19 cellular contexts compared by ENCODE assay signal in the genomic region with DNA sequence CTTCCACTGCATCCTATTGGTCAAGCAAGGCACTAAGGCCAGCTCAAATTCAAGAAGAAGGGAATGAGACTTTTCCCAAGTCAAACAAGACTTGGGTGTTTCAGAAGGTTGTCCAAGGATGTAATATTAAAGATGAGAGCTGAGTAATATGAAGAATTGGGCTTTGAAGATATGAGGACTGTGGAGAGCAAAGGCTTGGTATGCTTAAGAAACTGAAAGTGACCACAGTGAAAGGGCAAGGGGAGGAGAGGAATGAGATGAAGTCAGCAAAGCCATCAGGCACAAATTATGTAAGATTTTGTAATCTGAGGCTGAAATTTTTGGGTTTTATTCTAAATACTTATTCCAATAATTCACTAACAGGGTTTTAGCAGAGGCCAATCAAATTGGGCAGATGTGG. TPM values are rescaled to one million over a fixed set of nuclear protein-coding genes. Genes with fewer than 3 reads are reported as not detected.
DNase-seq lines count a peak whose midpoint lies in the region; ATAC-seq and TF ChIP-seq lines count a peak whose summit lies in the region.
"Had no signal": no experiment of that assay in that cellular context is flagged by ENCODE, and none has a peak within 500 bp of the region (broad histone marks: within the 10 kb centered on the region; RNA-seq: fewer than 3 reads in every experiment).

No MANE protein-coding gene starts in this region.

- H3K4me3 Mint-ChIP-seq in MCF 10A (ENCODE audit: unreplicated experiment) = no peak overlapping the region
- H3K4me3 Mint-ChIP-seq in CD4-positive, alpha-beta T cell = no peak overlapping the region
- H3K4me3 Mint-ChIP-seq: naive B cell had no signal

- H3K36me3 ChIP-seq in ascending aorta = no peaks in the 10 kb centered on the region
- H3K36me3 ChIP-seq: BE2C had no signal

- intact Hi-C loops in MCF 10A (cut with micrococcal nuclease) = no loop called here
- intact Hi-C loops in ascending aorta (cut with DNase I) = no loop called here
- intact Hi-C loops in CD4-positive, alpha-beta T cell (cut with DNase I, micrococcal nuclease) = no loop called here

- POLR2A ChIA-PET in MCF 10A (lab: Yijun Ruan, JAX) = no interaction called here
- POLR2A ChIA-PET in CD4-positive, alpha-beta T cell (lab: Charles Lee) = no interaction called here

- no peak overlapping the region for H3K4me3 ChIP-seq in ascending aorta
- H3K4me3 ChIP-seq: K562, SK-N-MC had no signal

- H3K27me3 Mint-ChIP-seq in MCF 10A (ENCODE audit: insufficient read depth, unreplicated experiment) = no peaks in the 10 kb centered on the region
- peaks cover 29% of the 10 kb centered on the region for H3K27me3 Mint-ChIP-seq in CD4-positive, alpha-beta T cell

- no peak for TF ChIP-seq CTCF in VCaP (conservative IDR thresholded peaks at IDR 0.05)
- no peak for TF ChIP-seq CTCF in MCF 10A (IDR thresholded peaks at IDR 0.05; ENCODE audit: unreplicated experiment)
- no peak for TF ChIP-seq CTCF in ascending aorta (IDR thresholded peaks at IDR 0.05)
- TF ChIP-seq CTCF in CD4-positive, alpha-beta T cell (IDR thresholded peaks at IDR 0.05) = no peak

- no peaks in the 10 kb centered on the region for H3K4me1 Mint-ChIP-seq in MCF 10A (ENCODE audit: insufficient read depth, unreplicated experiment)
- H3K4me1 Mint-ChIP-seq in CD4-positive, alpha-beta T cell (ENCODE audit: low read depth) = no peaks in the 10 kb centered on the region
- H3K4me1 Mint-ChIP-seq: naive B cell had no signal

- no peak overlapping the region for H3K27ac Mint-ChIP-seq in MCF 10A (ENCODE audit: low read depth, unreplicated experiment)
- no peak overlapping the region for H3K27ac Mint-ChIP-seq in CD4-positive, alpha-beta T cell
- H3K27ac Mint-ChIP-seq: naive B cell had no signal

- ATAC-seq in GM18519 (IDR thresholded peaks at IDR 0.05; ENCODE audit: low FRiP score, unreplicated experiment) (peak; percentile 69), GM21447 (IDR thresholded peaks at IDR 0.05; ENCODE audit: unreplicated experiment) (peak; percentile 87), HG03066 (IDR thresholded peaks at IDR 0.05; ENCODE audit: low read depth, unreplicated experiment) (peak; percentile 56)
- ATAC-seq in CD4-positive, alpha-beta T cell (ENCODE audit: poor library complexity) = no peak
- ATAC-seq: K562 had no signal

- H3K27ac ChIP-seq in VCaP (peak overlapping the region; percentile 57), ascending aorta (no peak overlapping the region)
- no peak overlapping the region for H3K27ac ChIP-seq in CD4-positive, alpha-beta T cell (ENCODE audit: low read depth, low read length)
- H3K27ac ChIP-seq: SK-N-MC had no signal

- CTCF ChIA-PET in MCF 10A (lab: Yijun Ruan, JAX) = no interaction called here
- CTCF ChIA-PET in CD4-positive, alpha-beta T cell (lab: Charles Lee) = no interaction called here

- DNase-seq in MCF 10A (ENCODE audit: unreplicated experiment) (no peak), ascending aorta (ENCODE audit: low spot score in 2 of 2) (no peak), Kasumi-1 (lab: John Stamatoyannopoulos, UW) (no peak)
- no peak for DNase-seq in CD4-positive, alpha-beta T cell
- DNase-seq: activated CD4-positive, CD25-positive, alpha-beta regulatory T cell; activated T-cell treated with anti-CD3 and anti-CD28 coated beads, Interleukin-2, amount 50 U/mL, for 1 hour; BE2C; effector memory CD4-positive, alpha-beta T cell; EL; naive B cell; NCI-H2107 had no signal

- no TSS peak for BruUV-seq in MCF 10A (replicated peaks; lab: Mats Ljungman, UMichigan)

- H3K9me3 Mint-ChIP-seq in MCF 10A (ENCODE audit: unreplicated experiment) = no peaks in the 10 kb centered on the region
- no peaks in the 10 kb centered on the region for H3K9me3 Mint-ChIP-seq in CD4-positive, alpha-beta T cell

- H3K27me3 ChIP-seq in ascending aorta = no peaks in the 10 kb centered on the region
- peaks cover 15% of the 10 kb centered on the region for H3K27me3 ChIP-seq in CD4-positive, alpha-beta T cell (ENCODE audit: control insufficient read depth, insufficient read depth, low read length)

- peaks cover 0 to under 1% of the 10 kb centered on the region in 2 donors for H3K9me3 ChIP-seq in ascending aorta
- no peaks in the 10 kb centered on the region for H3K9me3 ChIP-seq in CD4-positive, alpha-beta T cell (ENCODE audit: control insufficient read depth, low read length)
- H3K9me3 ChIP-seq: BE2C had no signal

- no peaks in the 10 kb centered on the region for H3K36me3 Mint-ChIP-seq in MCF 10A (ENCODE audit: insufficient read depth, unreplicated experiment)
- H3K36me3 Mint-ChIP-seq in CD4-positive, alpha-beta T cell (ENCODE audit: low read depth) = no peaks in the 10 kb centered on the region
- H3K36me3 Mint-ChIP-seq: naive B cell had no signal

- no peaks in the 10 kb centered on the region for H3K4me1 ChIP-seq in ascending aorta
- H3K4me1 ChIP-seq: BE2C had no signal

RNA-seq across cellular contexts. Expression of a gene that starts 38.6 kb away (rescaled TPM):
- total RNA-seq in MCF 10A (2022) (not detected in 2 replicates), ascending aorta (not detected)
- total RNA-seq in CD4-positive, alpha-beta T cell = not detected
- total RNA-seq: glomerular endothelial cell, K562, subcutaneous adipose tissue had no signal
